Comparison of ENCODE assay signal across 8 cellular contexts in genomic region chr3:9395570-9396300, GRCh38. TPM values are rescaled to one million over a fixed set of nuclear protein-coding genes. Genes with fewer than 3 reads are reported as not detected.
DNase-seq lines count a peak whose midpoint lies in the region; ATAC-seq and TF ChIP-seq lines count a peak whose summit lies in the region.

No MANE protein-coding gene starts in this region.

- peak overlapping the region; percentile 100 for H3K27ac ChIP-seq in suprapubic skin

- H3K36me3 ChIP-seq in suprapubic skin: peaks cover 19% of the 10 kb centered on the region

- POLR2A ChIA-PET in activated naive CD8-positive, alpha-beta T cell treated with anti-CD3 and anti-CD28 coated beads, Interleukin-2, amount 10 ng/mL, durations not matched to agents 7 days and 5 days (lab: Charles Lee): interaction anchor here (1.0 to 5.8 kb wide), 12 partner anchors 9 to 397 kb away, joined by 3 to 98 read pairs (median 6); partner anchors contain the start of genes ARPC4, MTMR14, OGG1 and TADA3

- WGBS in suprapubic skin: 3% methylated on average over 15 of the region's 15 CpGs

- ATAC-seq in activated naive CD8-positive, alpha-beta T cell treated with anti-CD3 and anti-CD28 coated beads, Interleukin-2, amount 10 ng/mL, durations not matched to agents 7 days and 5 days (ENCODE audit: low read depth): no peak

- H3K27me3 ChIP-seq in suprapubic skin: no peaks in the 10 kb centered on the region

- no peaks in the 10 kb centered on the region for H3K27me3 Mint-ChIP-seq in activated naive CD8-positive, alpha-beta T cell treated with anti-CD3 and anti-CD28 coated beads, Interleukin-2, amount 10 ng/mL, durations not matched to agents 7 days and 5 days
- peaks cover 24 to 30% (median 28%) of the 10 kb centered on the region in 3 donors for H3K27me3 Mint-ChIP-seq in immature natural killer cell (ENCODE audit: low read depth in 3 of 3)

- no peak for TF ChIP-seq POLR2A in suprapubic skin (IDR thresholded peaks at IDR 0.05)

- H3K27ac Mint-ChIP-seq in activated naive CD8-positive, alpha-beta T cell treated with anti-CD3 and anti-CD28 coated beads, Interleukin-2, amount 10 ng/mL, durations not matched to agents 7 days and 5 days: peak overlapping the region; percentile 94
- peak overlapping the region; percentile 94 to 99 (median 97) for H3K27ac Mint-ChIP-seq in immature natural killer cell

- peak overlapping the region; percentile 96 for H3K4me3 Mint-ChIP-seq in activated naive CD8-positive, alpha-beta T cell treated with anti-CD3 and anti-CD28 coated beads, Interleukin-2, amount 10 ng/mL, durations not matched to agents 7 days and 5 days
- H3K4me3 Mint-ChIP-seq in immature natural killer cell: peak overlapping the region; percentile 89 to 99 (median 97)

- peaks cover 69% of the 10 kb centered on the region for H3K4me1 ChIP-seq in suprapubic skin

- TF ChIP-seq EP300 in suprapubic skin (IDR thresholded peaks at IDR 0.05): no peak

- no peaks in the 10 kb centered on the region for H3K9me3 ChIP-seq in suprapubic skin

- H3K4me3 ChIP-seq in suprapubic skin: peak overlapping the region; percentile 89

- peaks cover 39% of the 10 kb centered on the region for H3K36me3 Mint-ChIP-seq in activated naive CD8-positive, alpha-beta T cell treated with anti-CD3 and anti-CD28 coated beads, Interleukin-2, amount 10 ng/mL, durations not matched to agents 7 days and 5 days
- peaks cover 4 to 15% (median 8%) of the 10 kb centered on the region in 3 donors for H3K36me3 Mint-ChIP-seq in immature natural killer cell

- no peaks in the 10 kb centered on the region for H3K9me3 Mint-ChIP-seq in activated naive CD8-positive, alpha-beta T cell treated with anti-CD3 and anti-CD28 coated beads, Interleukin-2, amount 10 ng/mL, durations not matched to agents 7 days and 5 days
- no peaks in the 10 kb centered on the region for H3K9me3 Mint-ChIP-seq in immature natural killer cell

- DNase-seq in NCI-H748 (lab: John Stamatoyannopoulos, UW; ENCODE audit: unreplicated experiment) (peak; percentile 1), NCI-H748 treated with DMSO at 0.1 percent for 48 hours (lab: John Stamatoyannopoulos, UW) (no peak), immature natural killer cell (no peak), suprapubic skin (ENCODE audit: low spot score in 2 of 2) (no peak), DMS153 treated with DMSO at 0.1 percent for 48 hours (lab: John Stamatoyannopoulos, UW; ENCODE audit: unreplicated experiment) (no peak), cerebellar cortex (ENCODE audit: low spot score) (no peak), NCI-H1105 treated with DMSO at 0.1 percent for 48 hours (lab: John Stamatoyannopoulos, UW) (no peak)
- no peak for DNase-seq in activated naive CD8-positive, alpha-beta T cell treated with anti-CD3 and anti-CD28 coated beads, Interleukin-2, amount 10 ng/mL, durations not matched to agents 7 days and 5 days

- TF ChIP-seq CTCF in suprapubic skin (IDR thresholded peaks at IDR 0.05): no peak

- peaks cover 45% of the 10 kb centered on the region for H3K4me1 Mint-ChIP-seq in activated naive CD8-positive, alpha-beta T cell treated with anti-CD3 and anti-CD28 coated beads, Interleukin-2, amount 10 ng/mL, durations not matched to agents 7 days and 5 days
- H3K4me1 Mint-ChIP-seq in immature natural killer cell: peaks cover 67 to 81% of the 10 kb centered on the region in 2 donors

RNA-seq across cellular contexts. Expression of gene SETD5, which starts 1.7 kb away (rescaled TPM):
- total RNA-seq in activated naive CD8-positive, alpha-beta T cell treated with anti-CD3 and anti-CD28 coated beads, Interleukin-2, amount 10 ng/mL, durations not matched to agents 7 days and 5 days: 100 to 1,000 TPM; 146 to 149 TPM
- polyA plus RNA-seq in immature natural killer cell: 10 to 100 TPM; 13.7 to 50.2 (median 19.2) TPM
- total RNA-seq in suprapubic skin: 100 to 1,000 TPM in 2 of 4 donors, 10 to 100 TPM in 2; 72.5 to 272 (median 108) TPM

RNA-seq across cellular contexts. Expression of gene THUMPD3, which starts 32.9 kb away (rescaled TPM):
- total RNA-seq in activated naive CD8-positive, alpha-beta T cell treated with anti-CD3 and anti-CD28 coated beads, Interleukin-2, amount 10 ng/mL, durations not matched to agents 7 days and 5 days: 10 to 100 TPM; 46.6 to 49.9 TPM
- 10 to 100 TPM; 13.2 to 23.1 (median 15.3) TPM for polyA plus RNA-seq in immature natural killer cell
- 10 to 100 TPM; 14.2 to 39.0 (median 27.5) TPM for total RNA-seq in suprapubic skin
